ENCODE assay signal across 1 cellular context in the genomic region with DNA sequence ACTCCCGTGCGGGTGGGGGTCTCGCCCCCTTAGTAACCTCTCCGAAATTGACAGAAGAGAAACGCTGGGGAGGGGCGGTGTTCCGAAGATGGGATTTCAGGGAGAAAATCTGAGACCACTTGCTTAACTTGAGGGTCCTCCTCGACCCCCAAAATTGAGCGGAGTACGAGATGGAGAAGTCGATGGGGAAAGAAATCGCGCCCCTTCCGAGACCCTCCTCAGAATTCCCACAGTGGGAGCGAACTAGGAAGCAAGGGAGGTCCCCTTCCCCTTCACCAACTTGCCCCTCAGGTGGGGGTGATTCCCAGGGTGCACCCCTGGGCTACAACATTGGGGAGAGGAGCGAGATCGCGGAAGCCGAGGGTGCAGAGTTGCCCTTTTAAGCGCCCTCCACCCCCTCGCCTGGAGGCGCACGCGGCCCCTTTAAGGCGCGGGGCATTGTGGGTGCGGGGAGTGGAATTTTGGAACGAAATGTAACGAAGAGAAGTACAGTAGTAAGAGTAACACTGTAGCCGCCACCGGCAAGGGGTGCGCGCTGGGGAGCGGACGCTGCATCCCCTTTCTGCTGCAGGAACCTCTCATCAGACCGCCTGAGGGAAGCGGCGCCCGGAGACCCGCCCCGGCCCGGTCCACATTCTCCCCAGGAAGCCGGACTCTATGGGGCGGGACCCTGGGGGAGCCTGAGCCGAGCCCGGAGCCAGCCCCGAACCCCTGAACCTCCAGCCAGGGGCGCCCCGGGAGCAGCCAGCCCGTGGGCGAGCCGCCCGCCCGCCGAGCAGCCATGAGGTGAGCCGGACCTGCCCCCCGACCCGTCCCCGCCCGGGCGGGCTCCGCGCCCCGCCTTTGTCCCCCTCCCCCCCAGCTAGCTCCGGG.
A peak's percentile ranks its signal among the peaks of the same experiment; 100 is the strongest.
TF ChIP-seq lines count a peak whose summit lies in the region.

A gene (plus strand): TSS at position 489 of the 873 bp plus-strand sequence. CDS start 293 bp downstream, at position 782.

TF ChIP-seq in HEK293, 187 proteins besides CTCF, POLR2A, EP300 and RAD21 (continued from another document and continues in another):
- TF ChIP-seq, protein P1, sequence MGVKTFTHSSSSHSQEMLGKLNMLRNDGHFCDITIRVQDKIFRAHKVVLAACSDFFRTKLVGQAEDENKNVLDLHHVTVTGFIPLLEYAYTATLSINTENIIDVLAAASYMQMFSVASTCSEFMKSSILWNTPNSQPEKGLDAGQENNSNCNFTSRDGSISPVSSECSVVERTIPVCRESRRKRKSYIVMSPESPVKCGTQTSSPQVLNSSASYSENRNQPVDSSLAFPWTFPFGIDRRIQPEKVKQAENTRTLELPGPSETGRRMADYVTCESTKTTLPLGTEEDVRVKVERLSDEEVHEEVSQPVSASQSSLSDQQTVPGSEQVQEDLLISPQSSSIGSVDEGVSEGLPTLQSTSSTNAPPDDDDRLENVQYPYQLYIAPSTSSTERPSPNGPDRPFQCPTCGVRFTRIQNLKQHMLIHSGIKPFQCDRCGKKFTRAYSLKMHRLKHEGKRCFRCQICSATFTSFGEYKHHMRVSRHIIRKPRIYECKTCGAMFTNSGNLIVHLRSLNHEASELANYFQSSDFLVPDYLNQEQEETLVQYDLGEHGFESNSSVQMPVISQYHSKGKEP (tag by site-specific recombination; IDR thresholded peaks at IDR 0.05): 0 out of 2 replicates have a peak, but pooled peaks have one; percentile 29
- TF ChIP-seq ZBTB8A (tag by site-specific recombination; IDR thresholded peaks at IDR 0.05) (peak; percentile 93), ZFHX2 (tag by site-specific recombination; conservative IDR thresholded peaks at IDR 0.05) (peak; percentile 27; the same call in 1 of the 2 replicates), ZBTB20 (tag by site-specific recombination; IDR thresholded peaks at IDR 0.05) (peak; percentile 61; the same call in 1 of the 2 replicates), ZBTB21 (tag by site-specific recombination; IDR thresholded peaks at IDR 0.05) (no peak), ZNF423 (tag by site-specific recombination; IDR thresholded peaks at IDR 0.05) (0 out of 2 replicates have a peak, but pooled peaks have one; percentile 52), ZNF600 (tag by site-specific recombination; IDR thresholded peaks at IDR 0.05) (no peak), ZNF16 (tag by site-specific recombination; IDR thresholded peaks at IDR 0.05; ENCODE audit: low read depth) (no peak), KLF8 (tag by site-specific recombination; IDR thresholded peaks at IDR 0.05) (peak; percentile 52), GLIS2 (tag by site-specific recombination; IDR thresholded peaks at IDR 0.05) (peak; percentile 55; the same call in 1 of the 2 replicates), SCRT1 (tag by site-specific recombination; IDR thresholded peaks at IDR 0.05; ENCODE audit: borderline replicate concordance) (no peak), ZNF433 (tag by site-specific recombination; IDR thresholded peaks at IDR 0.05; ENCODE audit: low read depth) (no peak), ZNF266 (tag by site-specific recombination; IDR thresholded peaks at IDR 0.05; ENCODE audit: low read depth) (no peak), WT1 (tag by site-specific recombination; IDR thresholded peaks at IDR 0.05) (no peak), KLF10 (tag by site-specific recombination; IDR thresholded peaks at IDR 0.05) (peak; percentile 61), ZIC2 (tag by site-specific recombination; IDR thresholded peaks at IDR 0.05) (peak; percentile 60), KLF9 (tag by site-specific recombination; IDR thresholded peaks at IDR 0.05; ENCODE audit: low read depth) (peak; percentile 29; the same call in 1 of the 2 replicates), ZNF76 (tag by site-specific recombination; IDR thresholded peaks at IDR 0.05; ENCODE audit: borderline replicate concordance, low read depth) (peak; percentile 94), GLIS1 (tag by site-specific recombination; IDR thresholded peaks at IDR 0.05) (0 out of 2 replicates have a peak, but pooled peaks have one; percentile 37), ZNF335 (tag by site-specific recombination; conservative IDR thresholded peaks at IDR 0.05) (peak; percentile 63), ZNF416 (tag by site-specific recombination; IDR thresholded peaks at IDR 0.05) (no peak), OVOL3 (tag by site-specific recombination; IDR thresholded peaks at IDR 0.05) (no peak), ZBTB48 (tag by site-specific recombination; IDR thresholded peaks at IDR 0.05) (peak; percentile 79), ZBTB7A (tag by site-specific recombination; IDR thresholded peaks at IDR 0.05; ENCODE audit: low read depth) (peak; percentile 70; the same call in 1 of the 2 replicates), ZNF610 (tag by site-specific recombination; IDR thresholded peaks at IDR 0.05; ENCODE audit: borderline replicate concordance) (0 out of 2 replicates have a peak, but pooled peaks have one; percentile 41), HOXA7 (CRISPR knock-in tag; IDR thresholded peaks at IDR 0.05; ENCODE audit: borderline replicate concordance) (no peak), FEZF1 (tag by site-specific recombination; IDR thresholded peaks at IDR 0.05) (peak; percentile 54), ZNF843 (tag by site-specific recombination; IDR thresholded peaks at IDR 0.05) (0 out of 2 replicates have a peak, but pooled peaks have one; percentile 41), EGR2 (tag by site-specific recombination; IDR thresholded peaks at IDR 0.05; ENCODE audit: low read depth) (no peak; the same call in 1 of the 2 replicates), MZF1 (tag by site-specific recombination; IDR thresholded peaks at IDR 0.05; ENCODE audit: borderline replicate concordance) (peak; percentile 89), ZNF311 (tag by site-specific recombination; IDR thresholded peaks at IDR 0.05; ENCODE audit: borderline replicate concordance) (no peak)
- TF ChIP-seq, protein P2, sequence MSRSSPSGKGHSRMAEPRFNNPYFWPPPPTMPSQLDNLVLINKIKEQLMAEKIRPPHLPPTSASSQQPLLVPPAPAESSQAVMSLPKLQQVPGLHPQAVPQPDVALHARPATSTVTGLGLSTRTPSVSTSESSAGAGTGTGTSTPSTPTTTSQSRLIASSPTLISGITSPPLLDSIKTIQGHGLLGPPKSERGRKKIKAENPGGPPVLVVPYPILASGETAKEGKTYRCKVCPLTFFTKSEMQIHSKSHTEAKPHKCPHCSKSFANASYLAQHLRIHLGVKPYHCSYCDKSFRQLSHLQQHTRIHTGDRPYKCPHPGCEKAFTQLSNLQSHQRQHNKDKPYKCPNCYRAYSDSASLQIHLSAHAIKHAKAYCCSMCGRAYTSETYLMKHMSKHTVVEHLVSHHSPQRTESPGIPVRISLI (tag by site-specific recombination; IDR thresholded peaks at IDR 0.05): no peak
- TF ChIP-seq, protein P3, sequence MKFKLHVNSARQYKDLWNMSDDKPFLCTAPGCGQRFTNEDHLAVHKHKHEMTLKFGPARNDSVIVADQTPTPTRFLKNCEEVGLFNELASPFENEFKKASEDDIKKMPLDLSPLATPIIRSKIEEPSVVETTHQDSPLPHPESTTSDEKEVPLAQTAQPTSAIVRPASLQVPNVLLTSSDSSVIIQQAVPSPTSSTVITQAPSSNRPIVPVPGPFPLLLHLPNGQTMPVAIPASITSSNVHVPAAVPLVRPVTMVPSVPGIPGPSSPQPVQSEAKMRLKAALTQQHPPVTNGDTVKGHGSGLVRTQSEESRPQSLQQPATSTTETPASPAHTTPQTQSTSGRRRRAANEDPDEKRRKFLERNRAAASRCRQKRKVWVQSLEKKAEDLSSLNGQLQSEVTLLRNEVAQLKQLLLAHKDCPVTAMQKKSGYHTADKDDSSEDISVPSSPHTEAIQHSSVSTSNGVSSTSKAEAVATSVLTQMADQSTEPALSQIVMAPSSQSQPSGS (tag by site-specific recombination; IDR thresholded peaks at IDR 0.05; ENCODE audit: low read depth): no peak
- TF ChIP-seq, protein P4, sequence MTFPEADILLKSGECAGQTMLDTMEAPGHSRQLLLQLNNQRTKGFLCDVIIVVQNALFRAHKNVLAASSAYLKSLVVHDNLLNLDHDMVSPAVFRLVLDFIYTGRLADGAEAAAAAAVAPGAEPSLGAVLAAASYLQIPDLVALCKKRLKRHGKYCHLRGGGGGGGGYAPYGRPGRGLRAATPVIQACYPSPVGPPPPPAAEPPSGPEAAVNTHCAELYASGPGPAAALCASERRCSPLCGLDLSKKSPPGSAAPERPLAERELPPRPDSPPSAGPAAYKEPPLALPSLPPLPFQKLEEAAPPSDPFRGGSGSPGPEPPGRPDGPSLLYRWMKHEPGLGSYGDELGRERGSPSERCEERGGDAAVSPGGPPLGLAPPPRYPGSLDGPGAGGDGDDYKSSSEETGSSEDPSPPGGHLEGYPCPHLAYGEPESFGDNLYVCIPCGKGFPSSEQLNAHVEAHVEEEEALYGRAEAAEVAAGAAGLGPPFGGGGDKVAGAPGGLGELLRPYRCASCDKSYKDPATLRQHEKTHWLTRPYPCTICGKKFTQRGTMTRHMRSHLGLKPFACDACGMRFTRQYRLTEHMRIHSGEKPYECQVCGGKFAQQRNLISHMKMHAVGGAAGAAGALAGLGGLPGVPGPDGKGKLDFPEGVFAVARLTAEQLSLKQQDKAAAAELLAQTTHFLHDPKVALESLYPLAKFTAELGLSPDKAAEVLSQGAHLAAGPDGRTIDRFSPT (tag by site-specific recombination; IDR thresholded peaks at IDR 0.05): no peak
- TF ChIP-seq, protein P5, sequence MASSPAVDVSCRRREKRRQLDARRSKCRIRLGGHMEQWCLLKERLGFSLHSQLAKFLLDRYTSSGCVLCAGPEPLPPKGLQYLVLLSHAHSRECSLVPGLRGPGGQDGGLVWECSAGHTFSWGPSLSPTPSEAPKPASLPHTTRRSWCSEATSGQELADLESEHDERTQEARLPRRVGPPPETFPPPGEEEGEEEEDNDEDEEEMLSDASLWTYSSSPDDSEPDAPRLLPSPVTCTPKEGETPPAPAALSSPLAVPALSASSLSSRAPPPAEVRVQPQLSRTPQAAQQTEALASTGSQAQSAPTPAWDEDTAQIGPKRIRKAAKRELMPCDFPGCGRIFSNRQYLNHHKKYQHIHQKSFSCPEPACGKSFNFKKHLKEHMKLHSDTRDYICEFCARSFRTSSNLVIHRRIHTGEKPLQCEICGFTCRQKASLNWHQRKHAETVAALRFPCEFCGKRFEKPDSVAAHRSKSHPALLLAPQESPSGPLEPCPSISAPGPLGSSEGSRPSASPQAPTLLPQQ (tag by site-specific recombination; IDR thresholded peaks at IDR 0.05): peak; percentile 100
- TF ChIP-seq, protein P6, sequence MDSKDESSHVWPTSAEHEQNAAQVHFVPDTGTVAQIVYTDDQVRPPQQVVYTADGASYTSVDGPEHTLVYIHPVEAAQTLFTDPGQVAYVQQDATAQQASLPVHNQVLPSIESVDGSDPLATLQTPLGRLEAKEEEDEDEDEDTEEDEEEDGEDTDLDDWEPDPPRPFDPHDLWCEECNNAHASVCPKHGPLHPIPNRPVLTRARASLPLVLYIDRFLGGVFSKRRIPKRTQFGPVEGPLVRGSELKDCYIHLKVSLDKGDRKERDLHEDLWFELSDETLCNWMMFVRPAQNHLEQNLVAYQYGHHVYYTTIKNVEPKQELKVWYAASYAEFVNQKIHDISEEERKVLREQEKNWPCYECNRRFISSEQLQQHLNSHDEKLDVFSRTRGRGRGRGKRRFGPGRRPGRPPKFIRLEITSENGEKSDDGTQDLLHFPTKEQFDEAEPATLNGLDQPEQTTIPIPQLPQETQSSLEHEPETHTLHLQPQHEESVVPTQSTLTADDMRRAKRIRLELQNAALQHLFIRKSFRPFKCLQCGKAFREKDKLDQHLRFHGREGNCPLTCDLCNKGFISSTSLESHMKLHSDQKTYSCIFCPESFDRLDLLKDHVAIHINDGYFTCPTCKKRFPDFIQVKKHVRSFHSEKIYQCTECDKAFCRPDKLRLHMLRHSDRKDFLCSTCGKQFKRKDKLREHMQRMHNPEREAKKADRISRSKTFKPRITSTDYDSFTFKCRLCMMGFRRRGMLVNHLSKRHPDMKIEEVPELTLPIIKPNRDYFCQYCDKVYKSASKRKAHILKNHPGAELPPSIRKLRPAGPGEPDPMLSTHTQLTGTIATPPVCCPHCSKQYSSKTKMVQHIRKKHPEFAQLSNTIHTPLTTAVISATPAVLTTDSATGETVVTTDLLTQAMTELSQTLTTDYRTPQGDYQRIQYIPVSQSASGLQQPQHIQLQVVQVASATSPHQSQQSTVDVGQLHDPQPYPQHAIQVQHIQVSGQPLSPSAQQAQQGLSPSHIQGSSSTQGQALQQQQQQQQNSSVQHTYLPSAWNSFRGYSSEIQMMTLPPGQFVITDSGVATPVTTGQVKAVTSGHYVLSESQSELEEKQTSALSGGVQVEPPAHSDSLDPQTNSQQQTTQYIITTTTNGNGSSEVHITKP (tag by site-specific recombination; IDR thresholded peaks at IDR 0.05): peak; percentile 77
- TF ChIP-seq, protein P7, sequence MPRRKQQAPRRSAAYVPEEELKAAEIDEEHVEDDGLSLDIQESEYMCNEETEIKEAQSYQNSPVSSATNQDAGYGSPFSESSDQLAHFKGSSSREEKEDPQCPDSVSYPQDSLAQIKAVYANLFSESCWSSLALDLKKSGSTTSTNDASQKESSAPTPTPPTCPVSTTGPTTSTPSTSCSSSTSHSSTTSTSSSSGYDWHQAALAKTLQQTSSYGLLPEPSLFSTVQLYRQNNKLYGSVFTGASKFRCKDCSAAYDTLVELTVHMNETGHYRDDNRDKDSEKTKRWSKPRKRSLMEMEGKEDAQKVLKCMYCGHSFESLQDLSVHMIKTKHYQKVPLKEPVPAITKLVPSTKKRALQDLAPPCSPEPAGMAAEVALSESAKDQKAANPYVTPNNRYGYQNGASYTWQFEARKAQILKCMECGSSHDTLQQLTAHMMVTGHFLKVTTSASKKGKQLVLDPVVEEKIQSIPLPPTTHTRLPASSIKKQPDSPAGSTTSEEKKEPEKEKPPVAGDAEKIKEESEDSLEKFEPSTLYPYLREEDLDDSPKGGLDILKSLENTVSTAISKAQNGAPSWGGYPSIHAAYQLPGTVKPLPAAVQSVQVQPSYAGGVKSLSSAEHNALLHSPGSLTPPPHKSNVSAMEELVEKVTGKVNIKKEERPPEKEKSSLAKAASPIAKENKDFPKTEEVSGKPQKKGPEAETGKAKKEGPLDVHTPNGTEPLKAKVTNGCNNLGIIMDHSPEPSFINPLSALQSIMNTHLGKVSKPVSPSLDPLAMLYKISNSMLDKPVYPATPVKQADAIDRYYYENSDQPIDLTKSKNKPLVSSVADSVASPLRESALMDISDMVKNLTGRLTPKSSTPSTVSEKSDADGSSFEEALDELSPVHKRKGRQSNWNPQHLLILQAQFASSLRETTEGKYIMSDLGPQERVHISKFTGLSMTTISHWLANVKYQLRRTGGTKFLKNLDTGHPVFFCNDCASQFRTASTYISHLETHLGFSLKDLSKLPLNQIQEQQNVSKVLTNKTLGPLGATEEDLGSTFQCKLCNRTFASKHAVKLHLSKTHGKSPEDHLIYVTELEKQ (tag by site-specific recombination; IDR thresholded peaks at IDR 0.05; ENCODE audit: borderline replicate concordance): no peak
